ENCODE assay signal across 27 cellular contexts in the genomic region with DNA sequence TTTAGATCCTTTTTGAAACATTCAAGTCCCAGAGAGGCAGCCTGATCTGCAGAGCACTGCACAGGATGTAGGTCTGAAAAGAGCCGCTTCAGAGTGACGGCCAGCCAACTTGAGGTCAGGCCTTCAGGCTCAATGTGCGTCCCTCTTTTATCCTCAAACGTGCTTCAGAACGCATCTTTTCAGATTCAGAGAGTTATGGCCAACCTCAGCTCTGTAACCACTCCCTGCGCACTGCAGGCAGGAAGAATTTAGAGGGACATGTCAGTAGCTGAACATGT. TPM values are rescaled to one million over a fixed set of nuclear protein-coding genes. Genes with fewer than 3 reads are reported as not detected.
DNase-seq lines count a peak whose midpoint lies in the region; ATAC-seq, FAIRE-seq and TF ChIP-seq lines count a peak whose summit lies in the region.
"Had no signal": no experiment of that assay in that cellular context is flagged by ENCODE, and none has a peak within 500 bp of the region (broad histone marks: within the 10 kb centered on the region; RNA-seq: fewer than 3 reads in every experiment).

No MANE protein-coding gene starts in this region.

- H2BK15ac ChIP-seq in IMR-90 (ENCODE audit: low read depth, low read length), result no peak overlapping the region

- H4K20me1 ChIP-seq in BLaER1 (no peaks in the 10 kb centered on the region), IMR-90 (ENCODE audit: insufficient read depth, low read length) (no peaks in the 10 kb centered on the region)

- H3K56ac ChIP-seq in IMR-90 (ENCODE audit: extremely low read depth, insufficient read depth, low read length), result no peak overlapping the region

- no peak overlapping the region for H3K18ac ChIP-seq in IMR-90 (ENCODE audit: low read depth, low read length)

- H3K27me3 ChIP-seq in BLaER1 (no peaks in the 10 kb centered on the region), IMR-90 (ENCODE audit: control insufficient read depth, insufficient read depth, low read length) (no peaks in the 10 kb centered on the region), muscle layer of colon (ENCODE audit: control insufficient read depth in 1 of 2, insufficient read depth in 2 of 2, low read length in 2 of 2) (no peaks in the 10 kb centered on the region), small intestine (ENCODE audit: control insufficient read depth in 2 of 2, insufficient read depth in 2 of 2, low read length in 2 of 2) (peaks cover 0 to 3% of the 10 kb centered on the region in 2 donors)
- H3K27me3 ChIP-seq: MG63 had no signal

- H3K4me2 ChIP-seq in BLaER1 (peak overlapping the region; percentile 81), IMR-90 (ENCODE audit: low read depth, low read length) (no peak overlapping the region)

- H2BK5ac ChIP-seq in IMR-90 (ENCODE audit: low read depth, low read length, poor library complexity, severe bottlenecking), result no peak overlapping the region

- TF ChIP-seq RAD21 in IMR-90 (IDR thresholded peaks at IDR 0.05; ENCODE audit: low read length), result no peak

- dilution Hi-C loops in IMR-90 (cut with HindIII; ENCODE audit: low sequenced_read_pairs, unreplicated experiment), result no loop called here

- no peak for FAIRE-seq in small intestine (lab: Jason Lieb, UNC)
- FAIRE-seq: A204.1, GM12892, GM19239 had no signal

- in situ Hi-C loops in IMR-90 (cut with MboI; ENCODE audit: low sequenced_read_pairs), result no loop called here

- no peaks in the 10 kb centered on the region for H3K79me1 ChIP-seq in IMR-90 (ENCODE audit: low read depth in 1 of 2, low read length in 2 of 2)

- H3K4me3 ChIP-seq in BLaER1 (no peak overlapping the region), IMR-90 (ENCODE audit: insufficient read depth, low read depth, low read length) (no peak overlapping the region), muscle layer of colon (ENCODE audit: low read depth in 1 of 2, low read length in 2 of 2) (no peak overlapping the region), small intestine (ENCODE audit: low read depth in 1 of 2, low read length in 2 of 2) (no peak overlapping the region)
- H3K4me3 ChIP-seq: MG63, SK-N-MC had no signal

- H2BK120ac ChIP-seq in IMR-90 (ENCODE audit: low read depth, low read length), result no peak overlapping the region

- H2AK5ac ChIP-seq in IMR-90 (ENCODE audit: low read depth, low read length), result peak overlapping the region; percentile 15; the same call in 1 of the 2 replicates

- WGBS in IMR-90 (ENCODE audit: extremely low coverage in 2 of 2, insufficient read length in 1 of 2), 2 experiments, result 67% methylated on average over 3 of the region's 6 CpGs; no CpG with 5 or more reads in 1 of the 2 experiments
- 83 to 94% (median 94%) methylated on average over 6 of the region's 6 CpGs for WGBS in small intestine, 3 donors

- CTCF ChIA-PET in IMR-90 (lab: Yijun Ruan, JAX), result no interaction called here

- TF ChIP-seq POLR2A in IMR-90 (IDR thresholded peaks at IDR 0.05; ENCODE audit: low read depth, low read length), result no peak

- H3K36me3 ChIP-seq in BLaER1 (no peaks in the 10 kb centered on the region), IMR-90 (ENCODE audit: control insufficient read depth, insufficient read depth, low read length) (no peaks in the 10 kb centered on the region), muscle layer of colon (ENCODE audit: insufficient read depth, low read length) (no peaks in the 10 kb centered on the region), small intestine (ENCODE audit: control insufficient read depth in 2 of 2, insufficient read depth in 2 of 2, low read length in 2 of 2) (no peaks in the 10 kb centered on the region)
- H3K36me3 ChIP-seq: MG63 had no signal

- DNase-seq in IMR-90 (no peak), sciatic nerve (ENCODE audit: low spot score) (no peak), RKO (ENCODE audit: low spot score) (no peak), SK-N-DZ (ENCODE audit: low spot score) (no peak), NCI-H1417 treated with DMSO at 0.1 percent for 48 hours (lab: John Stamatoyannopoulos, UW) (no peak), small intestine (no peak)
- DNase-seq: CD4-positive, alpha-beta memory T cell; COR-L47; EL; GF-D8; H7; KG1; MG63; NCI-H1105 treated with DMSO at 0.1 percent for 48 hours; NCI-H2029 treated with DMSO at 0.1 percent for 48 hours; NCI-H446 treated with DMSO at 0.1 percent for 48 hours; NCI-H526; NCI-H82; NK-92 treated with Interleukin-12 subunit alpha and Interleukin-12 subunit beta, amount 100 ng/mL, for 24 hours; PC-3; SHP77 had no signal

- H3K14ac ChIP-seq in IMR-90 (replicated peaks; ENCODE audit: low read depth, low read length), result 0 out of 2 replicates have a peak overlapping the region, but pooled peaks have one; percentile 56

- H3K9me3 ChIP-seq in BLaER1, result no peaks in the 10 kb centered on the region
- no peaks in the 10 kb centered on the region for H3K9me3 ChIP-seq in IMR-90 (ENCODE audit: control insufficient read depth, insufficient read depth, low read length)
- no peaks in the 10 kb centered on the region for H3K9me3 ChIP-seq in muscle layer of colon (ENCODE audit: low read length)
- no peaks in the 10 kb centered on the region for H3K9me3 ChIP-seq in small intestine (ENCODE audit: control insufficient read depth, low read depth)
- H3K9me3 ChIP-seq: MG63 had no signal

- no peak overlapping the region; the same call in 1 of the 2 replicates for H3K4ac ChIP-seq in IMR-90 (ENCODE audit: low read depth, low read length)

- POLR2A ChIA-PET in IMR-90 (lab: Charles Lee; ENCODE audit: unreplicated experiment), result no interaction called here

- ATAC-seq in IMR-90 (ENCODE audit: low read depth) (no peak), sciatic nerve (peak; percentile 76)
- ATAC-seq: PC-3 had no signal

- H3K4me1 ChIP-seq in BLaER1 (peaks cover 16% of the 10 kb centered on the region), IMR-90 (ENCODE audit: control insufficient read depth, insufficient read depth, low read length) (peaks cover 2% of the 10 kb centered on the region), muscle layer of colon (ENCODE audit: insufficient read depth, low read length) (peaks cover 3% of the 10 kb centered on the region), small intestine (ENCODE audit: control insufficient read depth in 2 of 2, insufficient read depth in 1 of 2, low read depth in 1 of 2, low read length in 1 of 2) (peaks cover 2 to 4% of the 10 kb centered on the region in 2 donors)

- no peak overlapping the region for H4K91ac ChIP-seq in IMR-90 (ENCODE audit: insufficient read depth, low read depth, low read length)

- H2BK20ac ChIP-seq in IMR-90 (ENCODE audit: low read depth, low read length), result no peak overlapping the region; the same call in 1 of the 2 replicates

- intact Hi-C loops in IMR-90 (cut with micrococcal nuclease) (no loop called here), sciatic nerve (cut with DNase I) (no loop called here)

- H3K27ac ChIP-seq in BLaER1, result no peak overlapping the region
- no peak overlapping the region for H3K27ac ChIP-seq in IMR-90 (ENCODE audit: insufficient read depth, low read length)
- H3K27ac ChIP-seq in muscle layer of colon (ENCODE audit: low read depth, low read length), result peak overlapping the region; percentile 17
- no peak overlapping the region for H3K27ac ChIP-seq in small intestine (ENCODE audit: low read depth in 1 of 2, low read length in 1 of 2)
- H3K27ac ChIP-seq: SK-N-MC had no signal

- no peak overlapping the region for H2AK9ac ChIP-seq in IMR-90 (replicated peaks; ENCODE audit: low read depth, low read length, poor library complexity)

- no peak for TF ChIP-seq CTCF in IMR-90 (conservative IDR thresholded peaks at IDR 0.05; ENCODE audit: low read depth, low read length)

- H4K5ac ChIP-seq in IMR-90 (ENCODE audit: low read depth, low read length), result no peak overlapping the region

- no peak overlapping the region for H4K8ac ChIP-seq in IMR-90 (ENCODE audit: low read depth in 2 of 2, low read length in 2 of 2)

- no peak overlapping the region for H3K9ac ChIP-seq in BLaER1
- H3K9ac ChIP-seq in IMR-90 (ENCODE audit: low read depth, low read length), result no peak overlapping the region
- no peak overlapping the region for H3K9ac ChIP-seq in muscle layer of colon (ENCODE audit: low read length)

- H3K9me1 ChIP-seq in IMR-90 (ENCODE audit: insufficient read depth, low read length), result no peaks in the 10 kb centered on the region

- no peak overlapping the region for H3K23ac ChIP-seq in IMR-90 (ENCODE audit: low read depth, low read length)

- H2AFZ ChIP-seq in IMR-90 (replicated peaks; ENCODE audit: low read length, poor library complexity), result no peak overlapping the region

- no TSS peak for BruUV-seq in IMR-90 (replicated peaks; lab: Mats Ljungman, UMichigan)

TF ChIP-seq in IMR-90, 13 proteins besides CTCF, POLR2A, EP300 and RAD21 (continues in another document):
- TF ChIP-seq CHD1 (IDR thresholded peaks at IDR 0.05; ENCODE audit: low read depth, low read length) (no peak), MAZ (IDR thresholded peaks at IDR 0.05; ENCODE audit: borderline replicate concordance, low read depth, low read length) (no peak), FOS (IDR thresholded peaks at IDR 0.05; ENCODE audit: low read depth, low read length) (no peak), MXI1 (IDR thresholded peaks at IDR 0.05; ENCODE audit: borderline replicate concordance, low read depth, low read length) (no peak), RFX5 (IDR thresholded peaks at IDR 0.05; ENCODE audit: low read depth, low read length) (no peak), BHLHE40 (IDR thresholded peaks at IDR 0.05; ENCODE audit: low read depth, low read length) (no peak), MAFK (IDR thresholded peaks at IDR 0.05; ENCODE audit: low read depth, low read length) (no peak), RCOR1 (IDR thresholded peaks at IDR 0.05; ENCODE audit: insufficient replicate concordance, low read length) (no peak), NFE2L2 (IDR thresholded peaks at IDR 0.05; ENCODE audit: low read depth, low read length) (no peak), CEBPB (IDR thresholded peaks at IDR 0.05; ENCODE audit: low read depth, low read length) (no peak), SMC3 (IDR thresholded peaks at IDR 0.05; ENCODE audit: low read depth, low read length) (no peak)

RNA-seq across cellular contexts. Expression of gene NPL, which starts 36.8 kb away (rescaled TPM):
- total RNA-seq in IMR-90 (2012; rRNA removed), result 0.36 and 0.83 TPM in 2 replicates
- 0.63 and 0.68 TPM in 2 replicates for polyA plus RNA-seq in IMR-90 (2012; rRNA removed)
- 0.05 and 0.11 TPM in 2 replicates for polyA plus RNA-seq in IMR-90 (2012; cell fraction: cytosol; rRNA removed)
- 0.12 and 1.9 TPM in 2 replicates for polyA plus RNA-seq in IMR-90 (2012; cell fraction: nucleus; rRNA removed; ENCODE audit: low replicate concordance)
- total RNA-seq in sciatic nerve, result 32.5 TPM
- 1.1 and 1.6 TPM in 2 replicates for polyA plus RNA-seq in SK-N-DZ (2014; cell fraction: cytosol; rRNA removed)
- polyA plus RNA-seq in SK-N-DZ (2014; cell fraction: nucleus; rRNA removed), result 2.9 and 4.4 TPM in 2 replicates
- 1 to 10 TPM; 3.8 to 5.7 (median 4.2) TPM for polyA plus RNA-seq in small intestine
- total RNA-seq: PC-3 had no signal

Comparison
In these comparisons a context has a peak if more than half of its experiments do, and no peak if none do; other contexts are left out.
1. RNA of gene NPL, which starts 36.8 kb away (total RNA-seq): 32.5 TPM in sciatic nerve (single experiment); 0.36 to 0.83 TPM in IMR-90; every median in the first group is over 10 times any median in the second.